9 cellular contexts compared by ENCODE assay signal in the genomic region with DNA sequence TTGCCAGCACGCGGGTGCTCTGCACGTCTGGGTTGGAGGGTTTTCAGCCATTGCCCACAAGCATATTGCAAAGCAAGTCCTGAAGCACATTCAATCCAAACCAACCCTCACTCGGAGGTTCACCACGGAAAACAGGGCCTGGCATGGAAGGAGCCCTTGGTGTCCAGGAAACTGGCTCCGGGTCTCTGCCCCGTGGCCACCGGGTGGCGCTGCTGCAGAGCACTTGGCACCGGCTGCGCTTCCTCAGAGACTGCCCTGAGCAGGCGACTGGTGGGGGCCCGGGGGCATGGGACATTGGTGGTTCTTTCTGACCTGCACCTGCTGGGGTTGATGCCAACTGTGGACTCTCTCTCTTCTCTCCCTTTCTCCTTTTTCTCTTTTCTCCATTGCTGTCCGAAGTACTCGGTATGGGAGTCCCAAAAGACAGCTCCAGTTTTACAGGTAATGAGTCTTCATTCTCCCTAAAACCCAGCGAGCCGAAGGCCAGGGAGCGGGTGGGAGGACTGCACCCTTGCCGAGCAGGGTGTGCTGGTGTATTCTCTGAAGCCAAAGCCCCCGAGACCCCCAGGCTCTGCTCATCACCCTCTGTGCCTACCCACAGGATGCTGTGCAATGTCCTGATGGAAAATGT. TPM values are rescaled to one million over a fixed set of nuclear protein-coding genes. Genes with fewer than 3 reads are reported as not detected.
DNase-seq lines count a peak whose midpoint lies in the region; ATAC-seq, FAIRE-seq and TF ChIP-seq lines count a peak whose summit lies in the region.
"Had no signal": no experiment of that assay in that cellular context is flagged by ENCODE, and none has a peak within 500 bp of the region (broad histone marks: within the 10 kb centered on the region; RNA-seq: fewer than 3 reads in every experiment).

No MANE protein-coding gene starts in this region.

- no peak overlapping the region for H3K9ac ChIP-seq in OCI-LY3 (ENCODE audit: low read length)
- no peak overlapping the region for H3K9ac ChIP-seq in H1 (replicated peaks in 1 of 4; ENCODE audit: extremely low read depth in 1 of 4, low read depth in 3 of 4, low read length in 3 of 4)
- no peak overlapping the region for H3K9ac ChIP-seq in neuronal stem cell (ENCODE audit: low read depth, low read length, poor library complexity)

- no peaks in the 10 kb centered on the region for H3K9me3 ChIP-seq in OCI-LY3 (ENCODE audit: insufficient read depth, low read length)
- H3K9me3 ChIP-seq in H1 (ENCODE audit: insufficient read depth in 2 of 2, low read depth in 1 of 2, low read length in 1 of 2), result no peaks in the 10 kb centered on the region
- no peaks in the 10 kb centered on the region for H3K9me3 ChIP-seq in neuronal stem cell (replicated peaks in 1 of 2; ENCODE audit: control insufficient read depth in 2 of 2, insufficient read depth in 1 of 2, low read depth in 1 of 2, low read length in 2 of 2)
- H3K9me3 ChIP-seq: Caco-2 had no signal

- H3K56ac ChIP-seq in H1 (replicated peaks; ENCODE audit: insufficient read length, low read depth, low read length), result no peak overlapping the region

- H2BK120ac ChIP-seq in H1 (replicated peaks; ENCODE audit: low read depth, low read length) (no peak overlapping the region), neuronal stem cell (ENCODE audit: low read depth, low read length) (no peak overlapping the region)

- H3K79me1 ChIP-seq in H1 (ENCODE audit: low read depth, low read length) (no peaks in the 10 kb centered on the region), neuronal stem cell (ENCODE audit: low read depth, low read length) (no peaks in the 10 kb centered on the region)

- no peak for FAIRE-seq in H1 (lab: Jason Lieb, UNC)

- H4K8ac ChIP-seq in H1 (ENCODE audit: extremely low read depth, insufficient read depth, low read length), result no peak overlapping the region; the same call in 1 of the 2 replicates
- no peak overlapping the region for H4K8ac ChIP-seq in neuronal stem cell (ENCODE audit: low read depth, low read length)

- no peak for TF ChIP-seq POLR2A in H1 (IDR thresholded peaks at IDR 0.05; ENCODE audit: control extremely low read depth in 1 of 2, low read depth in 2 of 2, low read length in 2 of 2)

- H4K5ac ChIP-seq in H1 (ENCODE audit: insufficient read length, low read depth, low read length), result no peak overlapping the region

- WGBS in H1 (ENCODE audit: extremely low coverage in 1 of 2, insufficient coverage in 1 of 2, insufficient read length in 1 of 2, insufficient replicate concordance in 2 of 2, low coverage in 1 of 2, low lambda C conversion rate in 2 of 2, missing lambda C conversion rate in 1 of 2), 2 experiments, result 53% methylated on average over 19 of the region's 20 CpGs; no CpG with 5 or more reads in 1 of the 2 experiments
- no CpG with 5 or more reads among the region's 20 CpGs for WGBS in neuronal stem cell (ENCODE audit: extremely low coverage in 2 of 2, insufficient read length in 2 of 2, insufficient replicate concordance in 1 of 2), 2 donors

- no peak overlapping the region for H3K23ac ChIP-seq in H1 (ENCODE audit: insufficient read length)
- no peak overlapping the region for H3K23ac ChIP-seq in neuronal stem cell (ENCODE audit: low read depth, low read length, poor library complexity)

- H2BK15ac ChIP-seq in H1 (ENCODE audit: low read length), result no peak overlapping the region
- no peak overlapping the region for H2BK15ac ChIP-seq in neuronal stem cell (ENCODE audit: low read length)

- H2BK5ac ChIP-seq in H1 (ENCODE audit: low read depth, low read length), result no peak overlapping the region
- H2BK5ac ChIP-seq in neuronal stem cell (ENCODE audit: low read length), result no peak overlapping the region

- H2BK12ac ChIP-seq in H1 (ENCODE audit: low read depth, low read length), result no peak overlapping the region
- no peak overlapping the region for H2BK12ac ChIP-seq in neuronal stem cell (ENCODE audit: low read length)

- no peak overlapping the region for H4K91ac ChIP-seq in H1 (replicated peaks; ENCODE audit: insufficient read length, low read length)
- H4K91ac ChIP-seq in neuronal stem cell (ENCODE audit: low read depth, low read length, poor library complexity), result no peak overlapping the region

- no peak overlapping the region for H2AK5ac ChIP-seq in H1 (ENCODE audit: low read depth, low read length)
- H2AK5ac ChIP-seq in neuronal stem cell (ENCODE audit: low read depth, low read length), result peak overlapping the region; percentile 15

- H3K4ac ChIP-seq in H1 (replicated peaks; ENCODE audit: insufficient read length, low read depth, low read length) (no peak overlapping the region), neuronal stem cell (ENCODE audit: low read length) (no peak overlapping the region)

- H3K4me2 ChIP-seq in OCI-LY3 (ENCODE audit: low read length), result no peak overlapping the region
- H3K4me2 ChIP-seq in H1 (ENCODE audit: insufficient read depth in 1 of 2, low read depth in 2 of 2, low read length in 2 of 2), result no peak overlapping the region
- H3K4me2 ChIP-seq in neuronal stem cell (ENCODE audit: insufficient read depth, low read length, poor library complexity, severe bottlenecking), result no peak overlapping the region

- H3K4me1 ChIP-seq in OCI-LY3 (ENCODE audit: low read length), result no peaks in the 10 kb centered on the region
- peaks cover 0 to 5% (median 3%) of the 10 kb centered on the region in 4 experiments; a peak in 3 of 7 replicates for H3K4me1 ChIP-seq in H1 (replicated peaks in 1 of 4; ENCODE audit: control insufficient read depth in 3 of 4, insufficient read depth in 4 of 4, low read length in 3 of 4)
- H3K4me1 ChIP-seq in neuronal stem cell (ENCODE audit: control insufficient read depth in 2 of 2, insufficient read depth in 1 of 2, low read depth in 1 of 2, low read length in 2 of 2), result peaks cover 10 to 13% of the 10 kb centered on the region in 2 donors
- H3K4me1 ChIP-seq: Caco-2 had no signal

- CTCF ChIA-PET in H1 (lab: Charles Lee; ENCODE audit: partially characterized antibody), result interaction anchor here (0.7 to 5.7 kb wide), 28 partner anchors 7 to 226 kb away, joined by 3 to 43 read pairs (median 4); no protein-coding TSS in a partner anchor

- TF ChIP-seq RAD21 in H1 (IDR thresholded peaks at IDR 0.05 in 1 of 2, conservative IDR thresholded peaks at IDR 0.05 in 1 of 2; ENCODE audit: low read depth in 2 of 2, low read length in 2 of 2), result peak; percentile 88 to 92

- H3K27ac ChIP-seq in OCI-LY3 (ENCODE audit: low read length) (no peak overlapping the region), H1 (ENCODE audit: low read depth, low read length) (no peak overlapping the region), neuronal stem cell (replicated peaks; ENCODE audit: low read length) (no peak overlapping the region), coronary artery (no peak overlapping the region)

- no peak overlapping the region for H2BK20ac ChIP-seq in H1 (ENCODE audit: low read length)

- POLR2A ChIA-PET in H1 (lab: Charles Lee; ENCODE audit: partially characterized antibody), result interaction anchor here (0.7 kb wide), 1 partner anchor 144 kb away, joined by 3 read pairs; no protein-coding TSS in a partner anchor

- no peak for ATAC-seq in GM21737 (IDR thresholded peaks at IDR 0.05; ENCODE audit: unreplicated experiment)

- H3K4me3 ChIP-seq in OCI-LY3 (ENCODE audit: low read length), result no peak overlapping the region
- H3K4me3 ChIP-seq in H1 (ENCODE audit: extremely low read depth in 1 of 4, insufficient read depth in 2 of 4, low read depth in 3 of 4, low read length in 4 of 4), result no peak overlapping the region
- peak overlapping the region in 1 of 2 donors; percentile 34 for H3K4me3 ChIP-seq in neuronal stem cell (ENCODE audit: low read length in 2 of 2)
- no peak overlapping the region for H3K4me3 ChIP-seq in coronary artery

- no peak overlapping the region for H3K14ac ChIP-seq in H1 (ENCODE audit: insufficient read length)
- H3K14ac ChIP-seq in neuronal stem cell (ENCODE audit: low read length), result no peak overlapping the region

- H3K79me2 ChIP-seq in OCI-LY3 (ENCODE audit: low read length) (peaks cover 33% of the 10 kb centered on the region), H1 (ENCODE audit: control insufficient read depth in 1 of 2, insufficient read depth in 2 of 2, low read length in 2 of 2) (no peaks in the 10 kb centered on the region)

- H2AFZ ChIP-seq in OCI-LY3 (ENCODE audit: low read depth, low read length) (no peak overlapping the region), H1 (ENCODE audit: low read length) (no peak overlapping the region), neuronal stem cell (ENCODE audit: low read length) (no peak overlapping the region)

- DNase-seq in NCI-H748 (lab: John Stamatoyannopoulos, UW; ENCODE audit: unreplicated experiment) (peak; percentile 20), NCI-H748 treated with DMSO at 0.1 percent for 48 hours (lab: John Stamatoyannopoulos, UW) (no peak), H1 (ENCODE audit: low read depth in 1 of 2, low spot score in 2 of 2) (peak in 1 of 2 experiments; percentile 92), neuronal stem cell (ENCODE audit: low spot score) (no peak), pons (ENCODE audit: low spot score) (no peak), coronary artery (ENCODE audit: low spot score) (no peak)

- H3K23me2 ChIP-seq in H1 (ENCODE audit: low read depth, low read length), result no peaks in the 10 kb centered on the region

- no peaks in the 10 kb centered on the region for H3K27me3 ChIP-seq in OCI-LY3 (ENCODE audit: low read depth, low read length)
- no peaks in the 10 kb centered on the region; a peak in 1 of 7 replicates for H3K27me3 ChIP-seq in H1 (replicated peaks in 1 of 4; ENCODE audit: control insufficient read depth in 3 of 4, extremely low read depth in 1 of 4, insufficient read depth in 3 of 4, low read length in 3 of 4)
- H3K27me3 ChIP-seq in neuronal stem cell (ENCODE audit: control insufficient read depth in 3 of 3, insufficient read depth in 3 of 3, low read depth in 1 of 3, low read length in 3 of 3), result peaks cover 0 to 17% (median 0%) of the 10 kb centered on the region in 3 experiments

- H3K36me3 ChIP-seq in OCI-LY3 (replicated peaks; ENCODE audit: low read depth, low read length) (peaks cover 3% of the 10 kb centered on the region), H1 (ENCODE audit: control insufficient read depth in 2 of 4, insufficient read depth in 4 of 4, low read length in 3 of 4) (no peaks in the 10 kb centered on the region), neuronal stem cell (replicated peaks in 1 of 2; ENCODE audit: control insufficient read depth in 2 of 2, insufficient read depth in 2 of 2, low read length in 2 of 2) (no peaks in the 10 kb centered on the region)

- peaks cover 66% of the 10 kb centered on the region for H4K20me1 ChIP-seq in OCI-LY3 (ENCODE audit: insufficient read depth, low read length)
- peaks cover 2 to 6% of the 10 kb centered on the region in 2 experiments for H4K20me1 ChIP-seq in H1 (replicated peaks in 1 of 2; ENCODE audit: control insufficient read depth in 1 of 2, insufficient read depth in 2 of 2, low read length in 2 of 2)

- no peak for TF ChIP-seq EP300 in H1 (IDR thresholded peaks at IDR 0.05; ENCODE audit: borderline replicate concordance in 1 of 2, low read depth in 2 of 2, low read length in 2 of 2)

- TF ChIP-seq CTCF in OCI-LY3 (IDR thresholded peaks at IDR 0.05; ENCODE audit: low read depth, low read length) (peak; percentile 43), H1 (IDR thresholded peaks at IDR 0.05; ENCODE audit: control extremely low read depth in 1 of 3, insufficient read depth in 1 of 3, low read depth in 1 of 3, low read length in 3 of 3) (peak in 2 of 3 experiments; percentile 94 to 96; a peak in 3 of 4 replicates), coronary artery (IDR thresholded peaks at IDR 0.05) (no peak)

- H3K18ac ChIP-seq in H1 (ENCODE audit: extremely low read depth, low read length) (no peak overlapping the region), neuronal stem cell (ENCODE audit: low read length) (no peak overlapping the region)

RNA-seq across cellular contexts. Expression of a gene that starts 4.1 kb away (rescaled TPM):
- 7.0 and 7.1 TPM in 2 replicates for total RNA-seq in H1 (2021; fragmentation: NEBNext Ultra II Directional; extraction: Animal tissue kit (Norgen Biotek cat#: 25700))
- polyA plus RNA-seq in H1 (2011; rRNA removed), result 4.5 and 6.2 TPM in 2 replicates
- polyA plus RNA-seq in H1 (2011; cell fraction: cytosol; rRNA removed), result 5.9 TPM
- 19.4 TPM for polyA plus RNA-seq in H1 (2011; cell fraction: nucleus; rRNA removed)
- polyA plus RNA-seq in H1 (2012, experiment 1 of 2), result 7.0 to 8.9 TPM (median 7.3 TPM) in 4 replicates
- polyA plus RNA-seq in H1 (2012, experiment 2 of 2), result 5.2 TPM
- 2.9 TPM for polyA plus RNA-seq in H1 (2013, experiment 1 of 2)
- 2.9 TPM for polyA plus RNA-seq in H1 (2013, experiment 2 of 2)
- 3.6 and 4.9 TPM in 2 replicates for polyA minus RNA-seq in H1 (2011; rRNA and poly(A)+ RNA removed)
- polyA minus RNA-seq in H1 (2011; cell fraction: cytosol; rRNA and poly(A)+ RNA removed), result 5.2 TPM
- polyA minus RNA-seq in H1 (2011; cell fraction: nucleus; rRNA and poly(A)+ RNA removed), result 6.5 TPM
- 5.4 TPM for polyA plus RNA-seq in neuronal stem cell (2013, experiment 1 of 2)
- polyA plus RNA-seq in neuronal stem cell (2013, experiment 2 of 2), result 6.0 TPM

RNA-seq across cellular contexts. Expression of a gene that starts 49.3 kb away (rescaled TPM):
- 13.6 and 14.0 TPM in 2 replicates for total RNA-seq in H1 (2021; fragmentation: NEBNext Ultra II Directional; extraction: Animal tissue kit (Norgen Biotek cat#: 25700))
- polyA plus RNA-seq in H1 (2011; rRNA removed), result 5.8 and 10.3 TPM in 2 replicates
- 7.2 TPM for polyA plus RNA-seq in H1 (2011; cell fraction: cytosol; rRNA removed)
- polyA plus RNA-seq in H1 (2011; cell fraction: nucleus; rRNA removed), result 37.6 TPM
- 8.5 to 11.5 TPM (median 11.0 TPM) in 4 replicates for polyA plus RNA-seq in H1 (2012, experiment 1 of 2)
- polyA plus RNA-seq in H1 (2012, experiment 2 of 2), result 5.8 TPM
- polyA plus RNA-seq in H1 (2013, experiment 1 of 2), result 4.3 TPM
- 3.9 TPM for polyA plus RNA-seq in H1 (2013, experiment 2 of 2)
- 8.3 and 8.4 TPM in 2 replicates for polyA minus RNA-seq in H1 (2011; rRNA and poly(A)+ RNA removed)
- 8.1 TPM for polyA minus RNA-seq in H1 (2011; cell fraction: cytosol; rRNA and poly(A)+ RNA removed)
- 17.8 TPM for polyA minus RNA-seq in H1 (2011; cell fraction: nucleus; rRNA and poly(A)+ RNA removed)
- 9.7 TPM for polyA plus RNA-seq in neuronal stem cell (2013, experiment 1 of 2)
- polyA plus RNA-seq in neuronal stem cell (2013, experiment 2 of 2), result 9.5 TPM
